In the genomic region with DNA sequence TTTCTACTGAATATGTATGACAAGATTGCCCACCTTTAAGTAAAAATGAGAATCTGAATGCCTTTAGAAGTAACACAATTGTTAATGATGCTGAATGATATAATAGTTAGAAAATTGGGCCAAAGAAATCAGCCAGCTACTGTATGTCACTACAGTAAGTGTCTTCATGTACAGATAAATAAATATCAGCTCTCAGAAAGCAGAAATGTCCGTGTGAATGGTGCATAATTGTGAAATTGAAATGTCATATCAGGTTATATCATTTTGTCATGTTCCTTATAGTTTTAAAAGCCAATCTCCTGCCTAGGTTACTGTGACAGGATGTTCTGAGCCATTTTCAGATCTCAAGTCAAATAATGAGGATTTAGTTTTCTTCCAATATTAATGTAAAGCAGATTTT, we compare ENCODE assay signal across 29 cellular contexts.
DNase-seq lines count a peak whose midpoint lies in the region; ATAC-seq and TF ChIP-seq lines count a peak whose summit lies in the region.
"Had no signal": no experiment of that assay in that cellular context is flagged by ENCODE, and none has a peak within 500 bp of the region (broad histone marks: within the 10 kb centered on the region; RNA-seq: fewer than 3 reads in every experiment).

No MANE protein-coding gene starts in this region.

- no peaks in the 10 kb centered on the region for H3K79me2 ChIP-seq in neural cell (replicated peaks; ENCODE audit: insufficient read depth, low read length)

- no peaks in the 10 kb centered on the region for H3K9me2 ChIP-seq in neural cell (ENCODE audit: insufficient read depth, low read length)

- H3K4me2 ChIP-seq in neural cell (ENCODE audit: low read length), result no peak overlapping the region
- H3K4me2 ChIP-seq: A549; BLaER1; BLaER1 treated with 17β-estradiol and CSF1 and Interleukin-3, amounts not matched to agents 10 nM and 100 nM had no signal

- no peak for DNase-seq in T-helper 1 cell
- DNase-seq: 8988T; ACHN; AML-193; BE2C; C1 segment of cervical spinal cord; Caco-2; Calu3; CD4-positive, alpha-beta memory T cell; CD4-positive, alpha-beta T cell; CD4-positive, CD25-positive, alpha-beta regulatory T cell; CD8-positive, alpha-beta memory T cell; CD8-positive, alpha-beta T cell; COR-L47; DMS 273 treated with DMSO at 0.1 percent for 48 hours; DMS153; DMS53; DMS79; DMS79 treated with DMSO at 0.1 percent for 48 hours; DND-41; EL had no signal

- H2AFZ ChIP-seq in neural cell (ENCODE audit: low read depth, low read length), result no peak overlapping the region

- peak overlapping the region; percentile 41 for H3K27ac ChIP-seq in VCaP
- peak overlapping the region; percentile 62 for H3K27ac ChIP-seq in neural cell (ENCODE audit: low read length)
- H3K27ac ChIP-seq: 22Rv1; A549; BLaER1; BLaER1 treated with 17β-estradiol and CSF1 and Interleukin-3, amounts not matched to agents 10 nM and 100 nM; C4-2B had no signal

- TF ChIP-seq CTCF in VCaP (conservative IDR thresholded peaks at IDR 0.05) (no peak), neural cell (IDR thresholded peaks at IDR 0.05; ENCODE audit: poor library complexity, severe bottlenecking) (no peak)

- H3K4me3 ChIP-seq in neural cell (ENCODE audit: low read length), result peak overlapping the region; percentile 4
- H3K4me3 ChIP-seq: A549; BLaER1; BLaER1 treated with 17β-estradiol and CSF1 and Interleukin-3, amounts not matched to agents 10 nM and 100 nM had no signal

- H3F3A ChIP-seq in neural cell (ENCODE audit: insufficient read depth, low read length, poor library complexity, severe bottlenecking), result no peaks in the 10 kb centered on the region

- no peaks in the 10 kb centered on the region for H4K20me1 ChIP-seq in neural cell (ENCODE audit: insufficient read depth)
- H4K20me1 ChIP-seq: BLaER1; BLaER1 treated with 17β-estradiol and CSF1 and Interleukin-3, amounts not matched to agents 10 nM and 100 nM had no signal

- H3K9ac ChIP-seq in neural cell (ENCODE audit: low read length), result no peak overlapping the region
- H3K9ac ChIP-seq: BLaER1; BLaER1 treated with 17β-estradiol and CSF1 and Interleukin-3, amounts not matched to agents 10 nM and 100 nM had no signal

- no peaks in the 10 kb centered on the region for H3K36me3 ChIP-seq in neural cell (ENCODE audit: insufficient read depth, low read length)
- H3K36me3 ChIP-seq: BE2C; BLaER1; BLaER1 treated with 17β-estradiol and CSF1 and Interleukin-3, amounts not matched to agents 10 nM and 100 nM had no signal

- no peaks in the 10 kb centered on the region for H3K27me3 ChIP-seq in neural cell (ENCODE audit: insufficient read depth, low read depth, low read length)
- H3K27me3 ChIP-seq: BLaER1; BLaER1 treated with 17β-estradiol and CSF1 and Interleukin-3, amounts not matched to agents 10 nM and 100 nM had no signal

- H3K9me3 ChIP-seq in neural cell (ENCODE audit: low read length), result no peaks in the 10 kb centered on the region
- H3K9me3 ChIP-seq: A549, BE2C, BLaER1, Caco-2 had no signal

- peak; percentile 79 for TF ChIP-seq EP300 in neural cell (conservative IDR thresholded peaks at IDR 0.05; ENCODE audit: poor library complexity, severe bottlenecking)

- no peak for TF ChIP-seq RAD21 in neural cell (conservative IDR thresholded peaks at IDR 0.05)

- no peak for ATAC-seq in GM19463 (IDR thresholded peaks at IDR 0.05; ENCODE audit: unreplicated experiment)
- ATAC-seq: A549; CD8-positive, alpha-beta T cell had no signal

TF ChIP-seq in neural cell, 6 proteins besides CTCF, POLR2A, EP300 and RAD21:
- TF ChIP-seq EZH2 (IDR thresholded peaks at IDR 0.05; ENCODE audit: borderline replicate concordance, insufficient read depth, low read length, poor library complexity, severe bottlenecking) (no peak), POLR2AphosphoS5 (IDR thresholded peaks at IDR 0.05) (peak; percentile 54)
